Comparison of ENCODE assay signal across 1 cellular context in the genomic region with DNA sequence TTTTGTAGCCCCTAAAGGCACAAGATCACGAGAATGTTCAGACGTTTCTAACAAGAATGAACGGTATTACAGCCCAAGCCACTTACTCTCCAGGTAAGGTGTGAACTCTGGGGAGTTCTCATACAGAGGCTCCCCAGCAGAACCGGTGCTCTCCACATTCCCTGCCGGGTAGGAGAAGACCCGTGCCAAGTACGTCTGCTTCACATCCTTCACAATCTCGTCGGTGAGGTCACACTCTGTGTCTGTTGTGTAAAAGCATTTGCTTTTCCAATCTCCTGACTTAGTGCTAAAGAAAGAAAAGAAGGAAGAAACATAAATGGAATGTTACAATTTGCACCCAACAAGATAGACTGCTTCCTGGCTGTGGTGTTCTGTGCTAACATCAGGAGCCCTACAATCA.
TF ChIP-seq lines count a peak whose summit lies in the region.

No MANE protein-coding gene starts in this region.

TF ChIP-seq in IMR-90, 13 proteins besides CTCF, POLR2A, EP300 and RAD21 (continued from another document):
- TF ChIP-seq, protein P1, sequence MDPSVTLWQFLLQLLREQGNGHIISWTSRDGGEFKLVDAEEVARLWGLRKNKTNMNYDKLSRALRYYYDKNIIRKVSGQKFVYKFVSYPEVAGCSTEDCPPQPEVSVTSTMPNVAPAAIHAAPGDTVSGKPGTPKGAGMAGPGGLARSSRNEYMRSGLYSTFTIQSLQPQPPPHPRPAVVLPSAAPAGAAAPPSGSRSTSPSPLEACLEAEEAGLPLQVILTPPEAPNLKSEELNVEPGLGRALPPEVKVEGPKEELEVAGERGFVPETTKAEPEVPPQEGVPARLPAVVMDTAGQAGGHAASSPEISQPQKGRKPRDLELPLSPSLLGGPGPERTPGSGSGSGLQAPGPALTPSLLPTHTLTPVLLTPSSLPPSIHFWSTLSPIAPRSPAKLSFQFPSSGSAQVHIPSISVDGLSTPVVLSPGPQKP (IDR thresholded peaks at IDR 0.05; ENCODE audit: borderline replicate concordance, low read depth, low read length): no peak
- TF ChIP-seq RFX5 (IDR thresholded peaks at IDR 0.05; ENCODE audit: low read depth, low read length): no peak
- no peak for TF ChIP-seq FOS (IDR thresholded peaks at IDR 0.05; ENCODE audit: low read depth, low read length)
- TF ChIP-seq MXI1 (IDR thresholded peaks at IDR 0.05; ENCODE audit: borderline replicate concordance, low read depth, low read length): no peak
- TF ChIP-seq MAFK (IDR thresholded peaks at IDR 0.05; ENCODE audit: low read depth, low read length): no peak
- TF ChIP-seq, protein P2, sequence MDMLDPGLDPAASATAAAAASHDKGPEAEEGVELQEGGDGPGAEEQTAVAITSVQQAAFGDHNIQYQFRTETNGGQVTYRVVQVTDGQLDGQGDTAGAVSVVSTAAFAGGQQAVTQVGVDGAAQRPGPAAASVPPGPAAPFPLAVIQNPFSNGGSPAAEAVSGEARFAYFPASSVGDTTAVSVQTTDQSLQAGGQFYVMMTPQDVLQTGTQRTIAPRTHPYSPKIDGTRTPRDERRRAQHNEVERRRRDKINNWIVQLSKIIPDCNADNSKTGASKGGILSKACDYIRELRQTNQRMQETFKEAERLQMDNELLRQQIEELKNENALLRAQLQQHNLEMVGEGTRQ (IDR thresholded peaks at IDR 0.05; ENCODE audit: low read depth, low read length): no peak
- TF ChIP-seq RCOR1 (IDR thresholded peaks at IDR 0.05; ENCODE audit: insufficient replicate concordance, low read length): no peak
- no peak for TF ChIP-seq NFE2L2 (IDR thresholded peaks at IDR 0.05; ENCODE audit: low read depth, low read length)
- TF ChIP-seq CEBPB (IDR thresholded peaks at IDR 0.05; ENCODE audit: low read depth, low read length): no peak
- no peak for TF ChIP-seq BHLHE40 (IDR thresholded peaks at IDR 0.05; ENCODE audit: low read depth, low read length)
- no peak for TF ChIP-seq CHD1 (IDR thresholded peaks at IDR 0.05; ENCODE audit: low read depth, low read length)
